In the genomic region with DNA sequence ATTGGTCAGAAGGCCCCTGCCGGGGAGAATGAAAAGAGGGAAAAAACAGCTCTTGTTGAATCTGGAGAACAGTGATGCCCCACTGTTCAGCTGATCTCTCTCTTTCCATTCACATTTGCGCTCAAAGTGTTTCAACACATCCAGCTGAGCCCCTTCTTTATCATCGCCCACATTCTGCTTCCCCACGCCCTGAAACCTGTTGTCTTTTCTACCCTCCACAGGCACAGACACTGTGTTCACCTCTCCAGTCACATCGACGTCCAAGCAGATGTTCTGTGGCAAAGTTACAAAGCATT, we compare ENCODE assay signal across 29 cellular contexts.
"Had no signal": no experiment of that assay in that cellular context is flagged by ENCODE, and none has a peak within 500 bp of the region (broad histone marks: within the 10 kb centered on the region; RNA-seq: fewer than 3 reads in every experiment).

No MANE protein-coding gene starts in this region.

- H3K4me3 ChIP-seq: adrenal gland, body of pancreas, PC-9 had no signal

- ATAC-seq: activated CD4-positive, alpha-beta T cell treated with anti-CD3 and anti-CD28 coated beads for 36 hours; activated T-helper 17 cell treated with anti-CD3 and anti-CD28 coated beads, Interleukin-2, amount 50 U/mL, for 72 hours; body of pancreas; Right ventricle myocardium inferior had no signal

- H3K36me3 Mint-ChIP-seq: activated naive CD8-positive, alpha-beta T cell treated with anti-CD3 and anti-CD28 coated beads, Interleukin-2, amount 10 ng/mL, durations not matched to agents 7 days and 5 days had no signal

- H3K27ac ChIP-seq: adrenal gland, body of pancreas, PC-9, WERI-Rb-1 had no signal

- H3K9ac ChIP-seq: SK-N-SH had no signal

- H3K4me2 ChIP-seq: PC-9, SK-N-SH had no signal

- H3K4me3 Mint-ChIP-seq: activated CD4-positive, alpha-beta memory T cell treated with anti-CD3 and anti-CD28 coated beads, Interleukin-2, amount 10 ng/mL, durations not matched to agents 7 days and 5 days; activated CD4-positive, alpha-beta T cell treated with anti-CD3 and anti-CD28 coated beads for 36 hours; activated naive CD4-positive, alpha-beta T cell treated with anti-CD3 and anti-CD28 coated beads for 36 hours; activated naive CD8-positive, alpha-beta T cell treated with anti-CD3 and anti-CD28 coated beads, Interleukin-2, amount 10 ng/mL, durations not matched to agents 7 days and 5 days; activated T-helper 17 cell treated with anti-CD3 and anti-CD28 coated beads, Interleukin-2, amount 50 U/mL, for 72 hours had no signal

- H2AFZ ChIP-seq: PC-9 had no signal

- H3K27me3 ChIP-seq: adrenal gland, body of pancreas had no signal

- H3K4me1 Mint-ChIP-seq: activated CD4-positive, alpha-beta memory T cell treated with anti-CD3 and anti-CD28 coated beads, Interleukin-2, amount 10 ng/mL, durations not matched to agents 7 days and 5 days; activated CD4-positive, alpha-beta T cell treated with anti-CD3 and anti-CD28 coated beads for 36 hours; activated naive CD8-positive, alpha-beta T cell treated with anti-CD3 and anti-CD28 coated beads, Interleukin-2, amount 10 ng/mL, durations not matched to agents 7 days and 5 days; activated T-helper 17 cell treated with anti-CD3 and anti-CD28 coated beads, Interleukin-2, amount 50 U/mL, for 72 hours had no signal

- H3K27me3 Mint-ChIP-seq: activated CD4-positive, alpha-beta memory T cell treated with anti-CD3 and anti-CD28 coated beads, Interleukin-2, amount 10 ng/mL, durations not matched to agents 7 days and 5 days; activated CD4-positive, alpha-beta T cell treated with anti-CD3 and anti-CD28 coated beads for 36 hours; activated naive CD8-positive, alpha-beta T cell treated with anti-CD3 and anti-CD28 coated beads, Interleukin-2, amount 10 ng/mL, durations not matched to agents 7 days and 5 days; activated T-helper 17 cell treated with anti-CD3 and anti-CD28 coated beads, Interleukin-2, amount 50 U/mL, for 72 hours had no signal

- H3K36me3 ChIP-seq: adrenal gland, WERI-Rb-1 had no signal

- H3K27ac Mint-ChIP-seq: activated CD4-positive, alpha-beta memory T cell treated with anti-CD3 and anti-CD28 coated beads, Interleukin-2, amount 10 ng/mL, durations not matched to agents 7 days and 5 days; activated CD4-positive, alpha-beta T cell treated with anti-CD3 and anti-CD28 coated beads for 36 hours; activated naive CD4-positive, alpha-beta T cell treated with anti-CD3 and anti-CD28 coated beads for 36 hours; activated naive CD8-positive, alpha-beta T cell treated with anti-CD3 and anti-CD28 coated beads, Interleukin-2, amount 10 ng/mL, durations not matched to agents 7 days and 5 days; activated T-helper 17 cell treated with anti-CD3 and anti-CD28 coated beads, Interleukin-2, amount 50 U/mL, for 72 hours had no signal

- H3K9me2 ChIP-seq: SK-N-SH had no signal

- FAIRE-seq: bronchial epithelial cell had no signal

- H3K9me3 Mint-ChIP-seq: activated CD4-positive, alpha-beta memory T cell treated with anti-CD3 and anti-CD28 coated beads, Interleukin-2, amount 10 ng/mL, durations not matched to agents 7 days and 5 days; activated naive CD8-positive, alpha-beta T cell treated with anti-CD3 and anti-CD28 coated beads, Interleukin-2, amount 10 ng/mL, durations not matched to agents 7 days and 5 days; activated T-helper 17 cell treated with anti-CD3 and anti-CD28 coated beads, Interleukin-2, amount 50 U/mL, for 72 hours had no signal

- H3K9me3 ChIP-seq: adrenal gland, body of pancreas, SK-N-SH had no signal

- H3K4me1 ChIP-seq: body of pancreas had no signal

- DNase-seq: activated CD4-positive, alpha-beta memory T cell treated with anti-CD3 and anti-CD28 coated beads, Interleukin-2, amount 10 ng/mL, durations not matched to agents 7 days and 5 days; activated CD4-positive, alpha-beta T cell treated with anti-CD3 and anti-CD28 coated beads for 36 hours; activated CD4-positive, alpha-beta T cell treated with anti-CD3 and anti-CD28 coated beads, Interleukin-2, amount 50 U/mL, for 1 hour; activated gamma-delta T cell; activated naive CD4-positive, alpha-beta T cell treated with anti-CD3 and anti-CD28 coated beads for 36 hours; activated naive CD8-positive, alpha-beta T cell treated with anti-CD3 and anti-CD28 coated beads, Interleukin-2, amount 10 ng/mL, durations not matched to agents 7 days and 5 days; activated T-cell treated with anti-CD3 and anti-CD28 coated beads for 4 hours; activated T-cell treated with anti-CD3 and anti-CD28 coated beads, Interleukin-2, amount 50 U/mL, for 48 hours; adrenal gland; anterior cingulate cortex; body of pancreas; central memory CD4-positive, alpha-beta T cell; KBM-7; NCI-H1048; NCI-H1694; NCI-H2029; NCI-H2107; NCI-H345; NCI-H510A; NCI-H526 treated with DMSO at 0.1 percent for 48 hours; NK-92 treated with Interleukin-12 subunit alpha and Interleukin-12 subunit beta, amount 100 ng/mL, for 24 hours; PC-9; RPMI8226; SK-N-SH; T-helper 1 cell; WERI-Rb-1 had no signal
